ENCODE assay signal across 25 cellular contexts in the genomic region with DNA sequence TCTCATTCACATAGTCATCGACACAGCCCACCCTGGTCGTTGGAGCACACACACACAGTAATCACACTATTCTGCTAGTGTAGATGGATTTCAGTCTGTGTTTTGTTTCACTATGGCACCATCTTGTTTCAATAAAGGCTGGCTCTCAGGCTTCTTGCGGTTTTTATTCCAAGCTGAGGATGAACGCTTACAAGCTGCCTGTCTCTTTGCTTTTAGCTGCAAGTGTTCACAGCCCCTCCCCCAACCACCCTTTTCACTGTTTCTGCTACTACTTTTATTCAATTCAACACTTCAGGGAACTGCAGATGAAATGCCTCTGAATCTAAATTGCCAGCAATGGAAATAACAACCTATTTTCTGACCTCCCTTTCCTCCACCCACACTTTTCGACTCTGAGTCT.
DNase-seq lines count a peak whose midpoint lies in the region; ATAC-seq and TF ChIP-seq lines count a peak whose summit lies in the region.
"Had no signal": no experiment of that assay in that cellular context is flagged by ENCODE, and none has a peak within 500 bp of the region (broad histone marks: within the 10 kb centered on the region; RNA-seq: fewer than 3 reads in every experiment).

No MANE protein-coding gene starts in this region.

- 18 to 27% methylated on average over 5 of the region's 5 CpGs for WGBS in GM23248 (ENCODE audit: low coverage in 1 of 2, low lambda C conversion rate in 2 of 2, missing lambda C conversion rate in 2 of 2), 2 experiments
- 31% methylated on average over 5 of the region's 5 CpGs for WGBS in smooth muscle cell (ENCODE audit: low lambda C conversion rate)

- peaks cover 4% of the 10 kb centered on the region; the same call in 1 of the 2 replicates for H3F3A ChIP-seq in GM23248 (ENCODE audit: insufficient read depth)
- H3F3A ChIP-seq in smooth muscle cell (ENCODE audit: low read depth): peaks cover 8% of the 10 kb centered on the region

- H3K9me3 ChIP-seq in GM23248 (ENCODE audit: low read depth) (peaks cover 2% of the 10 kb centered on the region), smooth muscle cell (replicated peaks; ENCODE audit: low read depth) (no peaks in the 10 kb centered on the region), upper lobe of right lung (no peaks in the 10 kb centered on the region)
- H3K9me3 ChIP-seq: mucosa of descending colon, sigmoid colon, SJCRH30 had no signal

- H3K27me3 Mint-ChIP-seq in stimulated activated naive B cell treated with anti-CD40 and anti-IgM and Interleukin-4, amounts not matched to agents 10 μg/mL and 1 μg/mL and 100 μg/mL, for 72 hours: no peaks in the 10 kb centered on the region
- H3K27me3 Mint-ChIP-seq: stimulated activated naive CD8-positive, alpha-beta T cell treated with anti-CD3 and anti-CD28 coated beads, Interleukin-15, Interleukin-2, amounts not matched to agents 100 ng/mL and 50 ng/mL, for 24 hours had no signal

- no peaks in the 10 kb centered on the region for H3K36me3 ChIP-seq in GM23248 (ENCODE audit: low read depth)
- H3K36me3 ChIP-seq in smooth muscle cell (ENCODE audit: low read depth): no peaks in the 10 kb centered on the region
- no peaks in the 10 kb centered on the region for H3K36me3 ChIP-seq in upper lobe of right lung
- H3K36me3 ChIP-seq: gastroesophageal sphincter, left lung, sigmoid colon, SJCRH30 had no signal

- H3K4me1 Mint-ChIP-seq in stimulated activated naive B cell treated with anti-CD40 and anti-IgM and Interleukin-4, amounts not matched to agents 10 μg/mL and 1 μg/mL and 100 μg/mL, for 72 hours: no peaks in the 10 kb centered on the region

- H3K36me3 Mint-ChIP-seq in stimulated activated naive B cell treated with anti-CD40 and anti-IgM and Interleukin-4, amounts not matched to agents 10 μg/mL and 1 μg/mL and 100 μg/mL, for 72 hours: peaks cover 3 to 21% of the 10 kb centered on the region in 2 donors
- H3K36me3 Mint-ChIP-seq: activated CD8-positive, alpha-beta memory T cell treated with anti-CD3 and anti-CD28 coated beads, Interleukin-2, amount 10 ng/mL, durations not matched to agents 7 days and 5 days had no signal

- peak; percentile 29 for DNase-seq in GM23248
- DNase-seq in astrocyte of the hippocampus (ENCODE audit: low read depth, low spot score): peak; percentile 20
- DNase-seq in foreskin fibroblast: peak; percentile 38 to 77
- DNase-seq in smooth muscle cell (lab: John Stamatoyannopoulos, UW; ENCODE audit: unreplicated experiment): no peak
- DNase-seq in upper lobe of right lung: no peak
- no peak for DNase-seq in LoVo (ENCODE audit: low spot score)
- DNase-seq in stimulated activated naive B cell treated with anti-CD40 and anti-IgM and Interleukin-4, amounts not matched to agents 10 μg/mL and 1 μg/mL and 100 μg/mL, for 72 hours: no peak
- DNase-seq: activated CD4-positive, alpha-beta T cell treated with anti-CD3 and anti-CD28 coated beads for 1 hour; activated CD8-positive, alpha-beta memory T cell treated with anti-CD3 and anti-CD28 coated beads, Interleukin-2, amount 10 ng/mL, durations not matched to agents 7 days and 5 days; AML-193; Calu3; cerebellar nuclear complex; GDM1; left lung; mucosa of descending colon; NCI-H1092; NCI-H774; OCI-M1; sigmoid colon; SJCRH30 had no signal

- TF ChIP-seq CTCF in foreskin fibroblast (IDR thresholded peaks at IDR 0.05; ENCODE audit: low read depth, low read length): no peak
- no peak for TF ChIP-seq CTCF in smooth muscle cell (IDR thresholded peaks at IDR 0.05; ENCODE audit: borderline replicate concordance, insufficient read depth, poor library complexity, severe bottlenecking)
- TF ChIP-seq CTCF in upper lobe of right lung (IDR thresholded peaks at IDR 0.05): no peak

- H3K27ac ChIP-seq in GM23248 (no peak overlapping the region), smooth muscle cell (ENCODE audit: low read depth) (peak overlapping the region; percentile 34), upper lobe of right lung (no peak overlapping the region)
- H3K27ac ChIP-seq: gastroesophageal sphincter, KMS-11, left lung, sigmoid colon, SJCRH30 had no signal

- H2AFZ ChIP-seq in GM23248: peak overlapping the region; percentile 47; the same call in 1 of the 2 replicates
- H2AFZ ChIP-seq in smooth muscle cell (ENCODE audit: low read depth): no peak overlapping the region

- no peak overlapping the region for H3K4me3 Mint-ChIP-seq in stimulated activated naive B cell treated with anti-CD40 and anti-IgM and Interleukin-4, amounts not matched to agents 10 μg/mL and 1 μg/mL and 100 μg/mL, for 72 hours
- H3K4me3 Mint-ChIP-seq: activated CD8-positive, alpha-beta memory T cell treated with anti-CD3 and anti-CD28 coated beads, Interleukin-2, amount 10 ng/mL, durations not matched to agents 7 days and 5 days; stimulated activated naive CD8-positive, alpha-beta T cell treated with anti-CD3 and anti-CD28 coated beads, Interleukin-15, Interleukin-2, amounts not matched to agents 100 ng/mL and 50 ng/mL, for 24 hours had no signal

- H3K27me3 ChIP-seq in GM23248 (replicated peaks; ENCODE audit: insufficient read depth) (no peaks in the 10 kb centered on the region), smooth muscle cell (ENCODE audit: low read depth) (no peaks in the 10 kb centered on the region), upper lobe of right lung (no peaks in the 10 kb centered on the region)
- H3K27me3 ChIP-seq: gastroesophageal sphincter, left lung, sigmoid colon, SJCRH30 had no signal

- in situ Hi-C loops in GM23248 (cut with MboI): no loop called here

- peaks cover 17 to 22% of the 10 kb centered on the region in 2 donors for H3K9me3 Mint-ChIP-seq in stimulated activated naive B cell treated with anti-CD40 and anti-IgM and Interleukin-4, amounts not matched to agents 10 μg/mL and 1 μg/mL and 100 μg/mL, for 72 hours

- H3K4me2 ChIP-seq in GM23248 (ENCODE audit: unreplicated experiment): peak overlapping the region; percentile 19
- H3K4me2 ChIP-seq in smooth muscle cell: peak overlapping the region; percentile 49
- H3K4me2 ChIP-seq: KMS-11 had no signal

- H3K4me3 ChIP-seq in GM23248 (no peak overlapping the region), foreskin fibroblast (ENCODE audit: low read depth in 1 of 2, low read length in 2 of 2) (peak overlapping the region in 1 of 2 donors; percentile 5), smooth muscle cell (no peak overlapping the region), upper lobe of right lung (no peak overlapping the region)
- H3K4me3 ChIP-seq: gastroesophageal sphincter, GM12878, left lung, mucosa of descending colon, sigmoid colon, SJCRH30 had no signal

- no peaks in the 10 kb centered on the region for H3K9me2 ChIP-seq in GM23248 (ENCODE audit: insufficient read depth)

- peaks cover 30% of the 10 kb centered on the region for H3K4me1 ChIP-seq in GM23248 (ENCODE audit: insufficient read depth)
- peaks cover 22% of the 10 kb centered on the region for H3K4me1 ChIP-seq in smooth muscle cell (ENCODE audit: low read depth)
- no peaks in the 10 kb centered on the region for H3K4me1 ChIP-seq in upper lobe of right lung
- H3K4me1 ChIP-seq: left lung, SJCRH30 had no signal

- no peak overlapping the region for H3K27ac Mint-ChIP-seq in stimulated activated naive B cell treated with anti-CD40 and anti-IgM and Interleukin-4, amounts not matched to agents 10 μg/mL and 1 μg/mL and 100 μg/mL, for 72 hours
- H3K27ac Mint-ChIP-seq: activated CD8-positive, alpha-beta memory T cell treated with anti-CD3 and anti-CD28 coated beads, Interleukin-2, amount 10 ng/mL, durations not matched to agents 7 days and 5 days; stimulated activated naive CD8-positive, alpha-beta T cell treated with anti-CD3 and anti-CD28 coated beads, Interleukin-15, Interleukin-2, amounts not matched to agents 100 ng/mL and 50 ng/mL, for 24 hours had no signal

- H3K9ac ChIP-seq in GM23248 (no peak overlapping the region), smooth muscle cell (ENCODE audit: low read depth) (no peak overlapping the region)
- H3K9ac ChIP-seq: KMS-11 had no signal

- ATAC-seq in upper lobe of right lung (no peak), GM21390 (IDR thresholded peaks at IDR 0.05; ENCODE audit: unreplicated experiment) (no peak)
- no peak for ATAC-seq in stimulated activated naive B cell treated with anti-CD40 and anti-IgM and Interleukin-4, amounts not matched to agents 10 μg/mL and 1 μg/mL and 100 μg/mL, for 72 hours (replicated peaks)
- ATAC-seq: activated CD8-positive, alpha-beta memory T cell treated with anti-CD3 and anti-CD28 coated beads, Interleukin-2, amount 10 ng/mL, durations not matched to agents 7 days and 5 days; gastroesophageal sphincter; GM12878; left lung; mucosa of descending colon had no signal

- H4K20me1 ChIP-seq in GM23248 (ENCODE audit: insufficient read depth): no peaks in the 10 kb centered on the region
- H4K20me1 ChIP-seq in smooth muscle cell (ENCODE audit: low read depth): no peaks in the 10 kb centered on the region

- no peaks in the 10 kb centered on the region for H3K79me2 ChIP-seq in GM23248 (ENCODE audit: insufficient read depth)
- H3K79me2 ChIP-seq in smooth muscle cell (ENCODE audit: low read depth): no peaks in the 10 kb centered on the region

- intact Hi-C loops in upper lobe of right lung (cut with DNase I): no loop called here

Comparison
In these comparisons a context has a peak if more than half of its experiments do, and no peak if none do; other contexts are left out.
1. DNase-seq: peak in GM23248 (single experiment), astrocyte of the hippocampus (single experiment) and foreskin fibroblast (2 of 2); none in smooth muscle cell (single experiment), upper lobe of right lung (single experiment), LoVo (single experiment) and stimulated activated naive B cell treated with anti-CD40 and anti-IgM and Interleukin-4, amounts not matched to agents 10 μg/mL and 1 μg/mL and 100 μg/mL, for 72 hours (single experiment).